1 cellular context compared by ENCODE assay signal in genomic region chr3:177676148-177676547, GRCh38.
TF ChIP-seq lines count a peak whose summit lies in the region.

No MANE protein-coding gene starts in this region.

TF ChIP-seq in GM23338, 12 proteins besides CTCF, POLR2A, EP300 and RAD21:
- no peak for TF ChIP-seq ZNF462 (CRISPR knock-in tag; IDR thresholded peaks at IDR 0.05)
- TF ChIP-seq STAT1 (IDR thresholded peaks at IDR 0.05; ENCODE audit: unreplicated experiment) = no peak
- no peak for TF ChIP-seq REST (IDR thresholded peaks at IDR 0.05; ENCODE audit: unreplicated experiment)
- no peak for TF ChIP-seq ZNF114 (CRISPR knock-in tag; IDR thresholded peaks at IDR 0.05)
- TF ChIP-seq ZNF331 (CRISPR knock-in tag; IDR thresholded peaks at IDR 0.05; ENCODE audit: low read depth) = no peak
- no peak for TF ChIP-seq EZH2phosphoT487 (IDR thresholded peaks at IDR 0.05; ENCODE audit: unreplicated experiment)
- TF ChIP-seq POLR2AphosphoS5 (IDR thresholded peaks at IDR 0.05; ENCODE audit: low read depth) = no peak
- TF ChIP-seq NANOG (IDR thresholded peaks at IDR 0.05; ENCODE audit: borderline replicate concordance) = no peak
- no peak for TF ChIP-seq CREB1 (CRISPR knock-in tag; IDR thresholded peaks at IDR 0.05; ENCODE audit: low read depth)
TF ChIP-seq in GM23338: peak in this region for 0.
